Comparison of ENCODE assay signal across 26 cellular contexts in genomic region chr5:180499684-180500083, GRCh38. TPM values are rescaled to one million over a fixed set of nuclear protein-coding genes. Genes with fewer than 3 reads are reported as not detected.
DNase-seq lines count a peak whose midpoint lies in the region; TF ChIP-seq lines count a peak whose summit lies in the region.
"Had no signal": no experiment of that assay in that cellular context is flagged by ENCODE, and none has a peak within 500 bp of the region (broad histone marks: within the 10 kb centered on the region; RNA-seq: fewer than 3 reads in every experiment).

No MANE protein-coding gene starts in this region.

- POLR2A ChIA-PET in activated CD4-positive, alpha-beta T cell treated with anti-CD3 and anti-CD28 coated beads, Interleukin-2, amount 10 ng/mL, durations not matched to agents 7 days and 5 days (lab: Charles Lee), result no interaction called here

- H3K27me3 Mint-ChIP-seq in activated CD4-positive, alpha-beta T cell treated with anti-CD3 and anti-CD28 coated beads, Interleukin-2, amount 10 ng/mL, durations not matched to agents 7 days and 5 days, result no peaks in the 10 kb centered on the region
- H3K27me3 Mint-ChIP-seq: activated naive CD8-positive, alpha-beta T cell treated with anti-CD3 and anti-CD28 coated beads, Interleukin-2, amount 10 ng/mL, durations not matched to agents 7 days and 5 days; CD4-positive, alpha-beta T cell had no signal

- peaks cover 2% of the 10 kb centered on the region for H3K9me3 Mint-ChIP-seq in activated CD4-positive, alpha-beta T cell treated with anti-CD3 and anti-CD28 coated beads, Interleukin-2, amount 10 ng/mL, durations not matched to agents 7 days and 5 days
- H3K9me3 Mint-ChIP-seq: activated naive CD8-positive, alpha-beta T cell treated with anti-CD3 and anti-CD28 coated beads, Interleukin-2, amount 10 ng/mL, durations not matched to agents 7 days and 5 days; CD4-positive, alpha-beta T cell had no signal

- H3K4me3 ChIP-seq in epithelial cell of esophagus (ENCODE audit: low read length) (no peak overlapping the region), SJCRH30 (no peak overlapping the region)
- H3K4me3 ChIP-seq: ascending aorta, prostate gland, stomach, vagina had no signal

- peaks cover 18% of the 10 kb centered on the region for H3K36me3 Mint-ChIP-seq in activated CD4-positive, alpha-beta T cell treated with anti-CD3 and anti-CD28 coated beads, Interleukin-2, amount 10 ng/mL, durations not matched to agents 7 days and 5 days (ENCODE audit: low read depth)

- no peaks in the 10 kb centered on the region for H3K9me3 ChIP-seq in SJCRH30 (replicated peaks)
- H3K9me3 ChIP-seq: ascending aorta, prostate gland, stomach, vagina had no signal

- peaks cover 29% of the 10 kb centered on the region for H3K4me1 Mint-ChIP-seq in activated CD4-positive, alpha-beta T cell treated with anti-CD3 and anti-CD28 coated beads, Interleukin-2, amount 10 ng/mL, durations not matched to agents 7 days and 5 days

- H3K27ac ChIP-seq in SJCRH30, result no peak overlapping the region
- H3K27ac ChIP-seq: ascending aorta, prostate gland, RWPE1, stomach, vagina had no signal

- no peaks in the 10 kb centered on the region for H3K27me3 ChIP-seq in SJCRH30
- H3K27me3 ChIP-seq: ascending aorta, stomach, vagina had no signal

- peak overlapping the region; percentile 11 for H3K27ac Mint-ChIP-seq in activated CD4-positive, alpha-beta T cell treated with anti-CD3 and anti-CD28 coated beads, Interleukin-2, amount 10 ng/mL, durations not matched to agents 7 days and 5 days
- H3K27ac Mint-ChIP-seq: activated naive CD8-positive, alpha-beta T cell treated with anti-CD3 and anti-CD28 coated beads, Interleukin-2, amount 10 ng/mL, durations not matched to agents 7 days and 5 days; CD4-positive, alpha-beta T cell had no signal

- TF ChIP-seq CTCF in epithelial cell of esophagus (IDR thresholded peaks at IDR 0.05; ENCODE audit: insufficient read depth, low read depth, low read length, missing control alignments), result no peak

- H3K36me3 ChIP-seq in SJCRH30, result peaks cover 36% of the 10 kb centered on the region
- H3K36me3 ChIP-seq: ascending aorta, prostate gland, stomach, vagina had no signal

- no peaks in the 10 kb centered on the region for H3K4me1 ChIP-seq in SJCRH30

- DNase-seq in activated CD4-positive, alpha-beta T cell treated with anti-CD3 and anti-CD28 coated beads, Interleukin-2, amount 10 ng/mL, durations not matched to agents 7 days and 5 days, result no peak
- DNase-seq in activated CD4-positive, alpha-beta T cell treated with anti-CD3 and anti-CD28 coated beads for 4 hours, result no peak
- DNase-seq in NCI-H748 (lab: John Stamatoyannopoulos, UW; ENCODE audit: unreplicated experiment), result peak; percentile 24
- DNase-seq in epithelial cell of esophagus (ENCODE audit: low read depth), result peak; percentile 19
- peak; percentile 43 for DNase-seq in renal cortical epithelial cell (ENCODE audit: low read depth)
- DNase-seq in pons (ENCODE audit: low spot score), result no peak
- DNase-seq in activated T-cell treated with anti-CD3 and anti-CD28 coated beads, Interleukin-2, amount 50 U/mL, for 48 hours, result no peak
- no peak for DNase-seq in SJCRH30
- DNase-seq: activated CD8-positive, alpha-beta memory T cell treated with anti-CD3 and anti-CD28 coated beads for 24 hours; activated effector memory CD4-positive, alpha-beta T cell treated with Interleukin-2 at 50 U/mL for 16 hours; activated naive CD8-positive, alpha-beta T cell treated with anti-CD3 and anti-CD28 coated beads, Interleukin-2, amount 10 ng/mL, durations not matched to agents 7 days and 5 days; caudate nucleus; DMS 273 treated with DMSO at 0.1 percent for 48 hours; H7; kidney; NCI-H1436; NCI-H2081; NCI-H82; stimulated activated CD8-positive, alpha-beta memory T cell treated with anti-CD3 and anti-CD28 coated beads, Interleukin-4, amount 100 ng/mL, for 48 hours; stomach; T-helper 2 cell had no signal

- H3K4me3 Mint-ChIP-seq in activated CD4-positive, alpha-beta T cell treated with anti-CD3 and anti-CD28 coated beads, Interleukin-2, amount 10 ng/mL, durations not matched to agents 7 days and 5 days, result no peak overlapping the region
- H3K4me3 Mint-ChIP-seq: activated naive CD8-positive, alpha-beta T cell treated with anti-CD3 and anti-CD28 coated beads, Interleukin-2, amount 10 ng/mL, durations not matched to agents 7 days and 5 days; CD4-positive, alpha-beta T cell had no signal

- CTCF ChIA-PET in activated CD4-positive, alpha-beta T cell treated with anti-CD3 and anti-CD28 coated beads, Interleukin-2, amount 10 ng/mL, durations not matched to agents 7 days and 5 days (lab: Charles Lee), result interaction anchor here (0.6 to 0.9 kb wide), 2 partner anchors 21 to 382 kb away, joined by 3 read pairs; no protein-coding TSS in a partner anchor

RNA-seq across cellular contexts. Expression of gene CNOT6, which starts 5.5 kb away (rescaled TPM):
- 10 to 100 TPM; 38.3 to 44.8 TPM for total RNA-seq in activated CD4-positive, alpha-beta T cell treated with anti-CD3 and anti-CD28 coated beads, Interleukin-2, amount 10 ng/mL, durations not matched to agents 7 days and 5 days
- total RNA-seq in renal cortical epithelial cell, result 14.2 and 47.7 TPM in 2 replicates
- total RNA-seq in SJCRH30 (2014; rRNA removed; shearing (Covaris generic)), result 26.1 and 28.2 TPM in 2 replicates

Comparison
In these comparisons a context has a peak if more than half of its experiments do, and no peak if none do; other contexts are left out.
1. DNase-seq: peak in NCI-H748 (single experiment), epithelial cell of esophagus (single experiment) and renal cortical epithelial cell (single experiment); none in activated CD4-positive, alpha-beta T cell treated with anti-CD3 and anti-CD28 coated beads, Interleukin-2, amount 10 ng/mL, durations not matched to agents 7 days and 5 days (single experiment), activated CD4-positive, alpha-beta T cell treated with anti-CD3 and anti-CD28 coated beads for 4 hours (0 of 2), pons (single experiment), activated T-cell treated with anti-CD3 and anti-CD28 coated beads, Interleukin-2, amount 50 U/mL, for 48 hours (0 of 2) and SJCRH30 (0 of 2).